In the genomic region with DNA sequence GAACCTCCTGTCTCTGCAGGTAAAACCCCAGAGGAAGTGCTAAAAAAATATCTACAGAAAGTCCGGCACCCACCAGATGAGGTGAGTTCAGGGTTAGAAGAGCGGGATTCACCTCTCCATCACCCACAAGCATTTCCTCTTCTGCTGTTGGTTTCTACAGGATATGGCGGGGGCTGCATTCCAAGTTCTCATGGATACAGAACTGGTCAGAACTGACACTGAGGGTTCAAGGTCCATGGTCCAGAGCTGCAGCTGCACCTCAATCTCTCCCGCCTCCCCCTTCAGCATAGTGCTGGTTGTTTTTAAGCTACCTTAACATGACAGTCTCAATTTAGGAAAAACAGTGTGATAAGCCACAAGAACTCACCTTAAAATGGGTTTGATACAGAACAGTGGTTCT, we compare ENCODE assay signal across 25 cellular contexts. TPM values are rescaled to one million over a fixed set of nuclear protein-coding genes. Genes with fewer than 3 reads are reported as not detected.
"Had no signal": no experiment of that assay in that cellular context is flagged by ENCODE, and none has a peak within 500 bp of the region (broad histone marks: within the 10 kb centered on the region; RNA-seq: fewer than 3 reads in every experiment).

No MANE protein-coding gene starts in this region.

- DNase-seq: activated CD4-positive, alpha-beta T cell treated with anti-CD3 and anti-CD28 coated beads for 1 hour; activated CD4-positive, alpha-beta T cell treated with anti-CD3 and anti-CD28 coated beads, Interleukin-2, amount 50 U/mL, for 1 hour; activated CD8-positive, alpha-beta T cell treated with anti-CD3 and anti-CD28 coated beads, Interleukin-2, amount 10 ng/mL, durations not matched to agents 7 days and 5 days; activated naive CD4-positive, alpha-beta T cell; activated naive CD8-positive, alpha-beta T cell treated with anti-CD3 and anti-CD28 coated beads for 36 hours; activated T-cell treated with anti-CD3 and anti-CD28 coated beads, Interleukin-2, amount 50 U/mL, for 24 hours; central memory CD4-positive, alpha-beta T cell; esophagus squamous epithelium; gastrocnemius medialis; hypothalamus; lower lobe of right lung; mesendoderm; naive thymus-derived CD8-positive, alpha-beta T cell; retina; spleen; stimulated activated CD4-positive, alpha-beta T cell treated with anti-CD3 and anti-CD28 coated beads, Interleukin-4, amount 100 ng/mL, for 1 hour; stimulated activated naive CD8-positive, alpha-beta T cell treated with anti-CD3 and anti-CD28 coated beads, Interleukin-15, Interleukin-2, amounts not matched to agents 100 U/mL and 50 U/mL, for 24 hours; substantia nigra; T-helper 1 cell; T-helper 9 cell; thyroid gland had no signal

- H3K4me1 ChIP-seq: gastrocnemius medialis had no signal

- H3K4me1 Mint-ChIP-seq: activated T-helper 17 cell treated with anti-CD3 and anti-CD28 coated beads, Interleukin-2, amount 50 U/mL, for 72 hours had no signal

- H3K9me3 ChIP-seq: esophagus squamous epithelium, gastrocnemius medialis, lower lobe of right lung, spleen, thyroid gland had no signal

- H3K4me3 Mint-ChIP-seq: activated CD8-positive, alpha-beta T cell treated with anti-CD3 and anti-CD28 coated beads, Interleukin-2, amount 10 ng/mL, durations not matched to agents 7 days and 5 days; activated naive CD8-positive, alpha-beta T cell treated with anti-CD3 and anti-CD28 coated beads for 36 hours; activated T-cell treated with anti-CD3 and anti-CD28 coated beads, Interleukin-2, amount 50 U/mL, for 24 hours; activated T-helper 17 cell treated with anti-CD3 and anti-CD28 coated beads, Interleukin-2, amount 50 U/mL, for 72 hours; naive thymus-derived CD8-positive, alpha-beta T cell; neural progenitor cell had no signal

- H2AFZ ChIP-seq: neural progenitor cell had no signal

- H3K4me2 ChIP-seq: neural progenitor cell had no signal

- H3K9ac ChIP-seq: neural progenitor cell had no signal

- H3K27me3 ChIP-seq: esophagus squamous epithelium, neural progenitor cell, spleen, thyroid gland had no signal

- H3K36me3 ChIP-seq: gastrocnemius medialis had no signal

- FAIRE-seq: astrocyte had no signal

- H3K9me3 Mint-ChIP-seq: activated naive CD8-positive, alpha-beta T cell treated with anti-CD3 and anti-CD28 coated beads for 36 hours; activated T-cell treated with anti-CD3 and anti-CD28 coated beads, Interleukin-2, amount 50 U/mL, for 24 hours; activated T-helper 17 cell treated with anti-CD3 and anti-CD28 coated beads, Interleukin-2, amount 50 U/mL, for 72 hours; naive thymus-derived CD8-positive, alpha-beta T cell had no signal

- H3K27me3 Mint-ChIP-seq: activated T-cell treated with anti-CD3 and anti-CD28 coated beads, Interleukin-2, amount 50 U/mL, for 24 hours; activated T-helper 17 cell treated with anti-CD3 and anti-CD28 coated beads, Interleukin-2, amount 50 U/mL, for 72 hours had no signal

- ATAC-seq: activated CD8-positive, alpha-beta T cell treated with anti-CD3 and anti-CD28 coated beads, Interleukin-2, amount 10 ng/mL, durations not matched to agents 7 days and 5 days; activated T-helper 17 cell treated with anti-CD3 and anti-CD28 coated beads, Interleukin-2, amount 50 U/mL, for 72 hours; gastrocnemius medialis; naive thymus-derived CD8-positive, alpha-beta T cell; stimulated activated naive CD8-positive, alpha-beta T cell treated with anti-CD3 and anti-CD28 coated beads, Interleukin-15, Interleukin-2, amounts not matched to agents 100 U/mL and 50 U/mL, for 24 hours had no signal

- H3K27ac ChIP-seq: esophagus squamous epithelium, gastrocnemius medialis, lower lobe of right lung, neural progenitor cell, thyroid gland had no signal

- H3K4me3 ChIP-seq: esophagus squamous epithelium, gastrocnemius medialis, lower lobe of right lung, neural progenitor cell, spleen, thyroid gland had no signal

- H3K27ac Mint-ChIP-seq: activated CD8-positive, alpha-beta T cell treated with anti-CD3 and anti-CD28 coated beads, Interleukin-2, amount 10 ng/mL, durations not matched to agents 7 days and 5 days; activated naive CD8-positive, alpha-beta T cell treated with anti-CD3 and anti-CD28 coated beads for 36 hours; activated T-cell treated with anti-CD3 and anti-CD28 coated beads, Interleukin-2, amount 50 U/mL, for 24 hours; activated T-helper 17 cell treated with anti-CD3 and anti-CD28 coated beads, Interleukin-2, amount 50 U/mL, for 72 hours; neural progenitor cell had no signal

RNA-seq across cellular contexts. Expression of gene MPEG1, which starts 21.6 kb away (rescaled TPM):
- total RNA-seq: activated CD8-positive, alpha-beta T cell treated with anti-CD3 and anti-CD28 coated beads, Interleukin-2, amount 10 ng/mL, durations not matched to agents 7 days and 5 days; astrocyte; dermis microvascular lymphatic vessel endothelial cell had no signal
